ENCODE assay signal across 8 cellular contexts in the genomic region with DNA sequence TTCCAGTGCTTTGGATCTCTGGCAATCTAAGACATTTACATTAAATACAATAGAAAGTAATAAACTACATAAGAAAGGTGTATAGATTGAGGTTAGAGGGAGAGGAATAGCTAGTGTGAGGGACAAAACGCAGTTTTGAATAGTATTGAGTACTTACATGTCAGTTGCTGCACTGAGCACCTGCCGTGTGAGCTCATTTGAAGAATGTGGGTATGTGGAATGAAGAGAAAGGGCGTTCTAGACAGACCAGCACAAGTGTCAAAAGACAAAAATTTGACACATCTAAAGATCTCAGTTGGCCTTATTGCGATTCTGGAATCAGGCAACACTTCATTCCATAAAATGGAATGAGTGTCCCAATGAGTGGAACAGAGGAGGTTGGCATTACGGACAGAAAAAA. TPM values are rescaled to one million over a fixed set of nuclear protein-coding genes. Genes with fewer than 3 reads are reported as not detected.
DNase-seq lines count a peak whose midpoint lies in the region; ATAC-seq and TF ChIP-seq lines count a peak whose summit lies in the region.

No MANE protein-coding gene starts in this region.

- peaks cover 1% of the 10 kb centered on the region for H3K36me3 Mint-ChIP-seq in IgD-negative memory B cell

- ATAC-seq in body of pancreas, result no peak
- no peak for ATAC-seq in HG02885 (IDR thresholded peaks at IDR 0.05; ENCODE audit: poor library complexity, unreplicated experiment)

- H3K9ac ChIP-seq in BLaER1 (peak overlapping the region; percentile 97), mucosa of rectum (ENCODE audit: low read depth in 1 of 2, low read length in 2 of 2) (peak overlapping the region; percentile 85 to 92)

- H3K4me3 ChIP-seq in BLaER1, result peak overlapping the region; percentile 87
- H3K4me3 ChIP-seq in body of pancreas, result peak overlapping the region; percentile 55 to 92
- peak overlapping the region; percentile 85 for H3K4me3 ChIP-seq in mucosa of rectum (ENCODE audit: low read length in 2 of 2)

- H3K9me3 Mint-ChIP-seq in IgD-negative memory B cell, result no peaks in the 10 kb centered on the region

- peak overlapping the region; percentile 97 for H3K27ac ChIP-seq in BLaER1
- peak overlapping the region; percentile 74 to 90 (median 89) for H3K27ac ChIP-seq in body of pancreas
- H3K27ac ChIP-seq in mucosa of rectum (ENCODE audit: low read depth in 2 of 2, low read length in 2 of 2), result peak overlapping the region; percentile 92 to 97

- CTCF ChIA-PET in HEK293T (lab: Yijun Ruan, JAX), result no interaction called here

- DNase-seq in body of pancreas (no peak), HEK293T (ENCODE audit: extremely low spot score) (no peak), HT-29 (ENCODE audit: low spot score) (no peak), NCI-H748 (lab: John Stamatoyannopoulos, UW; ENCODE audit: unreplicated experiment) (no peak)

- TF ChIP-seq POLR2A in body of pancreas (IDR thresholded peaks at IDR 0.05), result no peak

- H3K27me3 ChIP-seq in BLaER1 (no peaks in the 10 kb centered on the region), body of pancreas (no peaks in the 10 kb centered on the region), mucosa of rectum (ENCODE audit: control insufficient read depth in 2 of 2, insufficient read depth in 2 of 2, low read length in 2 of 2) (no peaks in the 10 kb centered on the region)

- peaks cover 29 to 41% (median 39%) of the 10 kb centered on the region in 3 donors for H3K4me1 Mint-ChIP-seq in IgD-negative memory B cell

- H3K9me3 ChIP-seq in BLaER1, result no peaks in the 10 kb centered on the region
- H3K9me3 ChIP-seq in body of pancreas, result no peaks in the 10 kb centered on the region
- no peaks in the 10 kb centered on the region for H3K9me3 ChIP-seq in mucosa of rectum (ENCODE audit: control insufficient read depth in 2 of 2, low read length in 2 of 2)

- H3K4me3 Mint-ChIP-seq in IgD-negative memory B cell, result peak overlapping the region; percentile 92 to 100 (median 100)

- POLR2A ChIA-PET in HEK293T (lab: Yijun Ruan, JAX), result interaction anchor here (0.7 kb wide), 1 partner anchor 41 kb away, joined by 3 read pairs; no protein-coding TSS in a partner anchor

- intact Hi-C loops in body of pancreas (cut with DNase I), result no loop called here

- peak overlapping the region; percentile 90 to 100 (median 100) for H3K27ac Mint-ChIP-seq in IgD-negative memory B cell

- H3K4me2 ChIP-seq in BLaER1, result peak overlapping the region; percentile 95

- H3K36me3 ChIP-seq in BLaER1 (peaks cover 4% of the 10 kb centered on the region; the same call in 1 of the 2 replicates), body of pancreas (replicated peaks in 1 of 2; ENCODE audit: insufficient read depth in 1 of 2, low read depth in 2 of 2) (no peaks in the 10 kb centered on the region), mucosa of rectum (ENCODE audit: control insufficient read depth in 2 of 2, insufficient read depth in 2 of 2, low read length in 2 of 2) (peaks cover 4% of the 10 kb centered on the region in 2 donors)

- no peaks in the 10 kb centered on the region for H4K20me1 ChIP-seq in BLaER1

- peaks cover 39% of the 10 kb centered on the region for H3K4me1 ChIP-seq in BLaER1
- peaks cover 39% of the 10 kb centered on the region for H3K4me1 ChIP-seq in body of pancreas
- H3K4me1 ChIP-seq in mucosa of rectum (ENCODE audit: control insufficient read depth in 2 of 2, insufficient read depth in 2 of 2, low read length in 2 of 2), result peaks cover 12 to 29% of the 10 kb centered on the region in 2 donors

- no peaks in the 10 kb centered on the region for H3K27me3 Mint-ChIP-seq in IgD-negative memory B cell

- 42 to 44% methylated on average over 5 of the region's 5 CpGs for WGBS in body of pancreas, 2 donors

- no peak for TF ChIP-seq CTCF in body of pancreas (IDR thresholded peaks at IDR 0.05)

TF ChIP-seq in HEK293T, 16 proteins besides CTCF, POLR2A, EP300 and RAD21:
- TF ChIP-seq HDGF (IDR thresholded peaks at IDR 0.05; ENCODE audit: borderline replicate concordance), result no peak
- no peak for TF ChIP-seq L3MBTL2 (conservative IDR thresholded peaks at IDR 0.05)
- TF ChIP-seq ZNF384 (IDR thresholded peaks at IDR 0.05), result no peak
- TF ChIP-seq FOXK2 (IDR thresholded peaks at IDR 0.05), result no peak
- no peak for TF ChIP-seq BHLHE40 (IDR thresholded peaks at IDR 0.05; ENCODE audit: borderline replicate concordance)
- no peak for TF ChIP-seq NFRKB (IDR thresholded peaks at IDR 0.05)
- TF ChIP-seq ELF4 (IDR thresholded peaks at IDR 0.05), result no peak
- TF ChIP-seq FOXA1 (IDR thresholded peaks at IDR 0.05), result no peak
- no peak for TF ChIP-seq FOXM1 (IDR thresholded peaks at IDR 0.05; ENCODE audit: borderline replicate concordance)
- no peak for TF ChIP-seq SP1 (IDR thresholded peaks at IDR 0.05)
- TF ChIP-seq TARDBP (IDR thresholded peaks at IDR 0.05), result no peak
- TF ChIP-seq, protein P1, sequence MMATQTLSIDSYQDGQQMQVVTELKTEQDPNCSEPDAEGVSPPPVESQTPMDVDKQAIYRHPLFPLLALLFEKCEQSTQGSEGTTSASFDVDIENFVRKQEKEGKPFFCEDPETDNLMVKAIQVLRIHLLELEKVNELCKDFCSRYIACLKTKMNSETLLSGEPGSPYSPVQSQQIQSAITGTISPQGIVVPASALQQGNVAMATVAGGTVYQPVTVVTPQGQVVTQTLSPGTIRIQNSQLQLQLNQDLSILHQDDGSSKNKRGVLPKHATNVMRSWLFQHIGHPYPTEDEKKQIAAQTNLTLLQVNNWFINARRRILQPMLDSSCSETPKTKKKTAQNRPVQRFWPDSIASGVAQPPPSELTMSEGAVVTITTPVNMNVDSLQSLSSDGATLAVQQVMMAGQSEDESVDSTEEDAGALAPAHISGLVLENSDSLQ (IDR thresholded peaks at IDR 0.05), result no peak
- TF ChIP-seq ARNT (IDR thresholded peaks at IDR 0.05), result no peak
- TF ChIP-seq LEF1 (IDR thresholded peaks at IDR 0.05; ENCODE audit: borderline replicate concordance), result no peak
- no peak for TF ChIP-seq SUZ12 (IDR thresholded peaks at IDR 0.05)
- TF ChIP-seq CTBP1 (IDR thresholded peaks at IDR 0.05; ENCODE audit: borderline replicate concordance), result no peak

RNA-seq across cellular contexts. Expression of gene ICE2, which starts 0.8 kb away (rescaled TPM):
- polyA plus RNA-seq in IgD-negative memory B cell, result 52.8 TPM
- total RNA-seq in body of pancreas, result 10 to 100 TPM; 20.1 to 24.4 TPM
- total RNA-seq in HT-29 (2014; rRNA removed; shearing (Covaris generic)), result 12.3 and 30.7 TPM in 2 replicates
